In genomic region chr19:48363810-48364563, GRCh38 we compare ENCODE assay signal across 8 cellular contexts. TPM values are rescaled to one million over a fixed set of nuclear protein-coding genes. Genes with fewer than 3 reads are reported as not detected.
DNase-seq lines count a peak whose midpoint lies in the region; ATAC-seq and TF ChIP-seq lines count a peak whose summit lies in the region.

A gene with protein sequence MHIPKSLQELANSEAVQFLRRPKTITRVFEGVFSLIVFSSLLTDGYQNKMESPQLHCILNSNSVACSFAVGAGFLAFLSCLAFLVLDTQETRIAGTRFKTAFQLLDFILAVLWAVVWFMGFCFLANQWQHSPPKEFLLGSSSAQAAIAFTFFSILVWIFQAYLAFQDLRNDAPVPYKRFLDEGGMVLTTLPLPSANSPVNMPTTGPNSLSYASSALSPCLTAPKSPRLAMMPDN (plus strand): TSS chr19:48364367. CDS start chr19:48365843, 1,476 bp downstream.
Gene TMEM143, minus strand, starts transcription at chr19:48363940. Its CDS starts 20 bp downstream, at chr19:48363920.

- ATAC-seq in HG03457 (IDR thresholded peaks at IDR 0.05; ENCODE audit: unreplicated experiment): peak; percentile 67

- TF ChIP-seq CTCF in BJ (IDR thresholded peaks at IDR 0.05; ENCODE audit: insufficient read depth, low read depth, low read length) (no peak), kidney epithelial cell (IDR thresholded peaks at IDR 0.05; ENCODE audit: insufficient read depth, low read length, poor library complexity, severe bottlenecking) (no peak)

- H3K36me3 ChIP-seq in BJ (ENCODE audit: control insufficient read depth, insufficient read depth, low read length) (no peaks in the 10 kb centered on the region), kidney epithelial cell (ENCODE audit: control insufficient read depth, insufficient read depth, low read length) (no peaks in the 10 kb centered on the region)

- H3K4me3 ChIP-seq in BJ (ENCODE audit: low read depth, low read length): peak within 1 kb of the TSS; percentile 52
- peak within 1 kb of the TSS; percentile 47 for H3K4me3 ChIP-seq in kidney epithelial cell (ENCODE audit: low read depth, low read length)

- POLR2A ChIA-PET in BJ (lab: Charles Lee): interaction anchor here (1.4 kb wide), 1 partner anchor 42 kb away, joined by 6 read pairs; a partner anchor contains a TSS

- peak; percentile 100 for DNase-seq in BJ (ENCODE audit: low read depth)
- peak; percentile 95 for DNase-seq in GM19240 (ENCODE audit: insufficient read length, low spot score)
- peak; percentile 99 to 100 for DNase-seq in NCI-H524 (lab: John Stamatoyannopoulos, UW)
- peak; percentile 96 to 99 for DNase-seq in activated CD4-positive, alpha-beta T cell treated with anti-CD3 and anti-CD28 coated beads for 4 hours
- DNase-seq in kidney epithelial cell (ENCODE audit: low read depth): peak; percentile 97
- peak; percentile 97 for DNase-seq in stimulated activated CD4-positive, alpha-beta T cell treated with anti-CD3 and anti-CD28 coated beads, Interleukin-15, amount 100 ng/mL, for 24 hours

- H3K27me3 ChIP-seq in BJ (ENCODE audit: control insufficient read depth, insufficient read depth, low read length) (no peaks in the 10 kb centered on the region), kidney epithelial cell (ENCODE audit: control insufficient read depth, insufficient read depth, low read length) (no peaks in the 10 kb centered on the region)

- peak within 1 kb of the TSS; percentile 99 for H3K27ac ChIP-seq in cingulate gyrus (ENCODE audit: low read depth, low read length)

- CTCF ChIA-PET in BJ (lab: Yijun Ruan, JAX): interaction anchor here (0.8 to 1.7 kb wide), 5 partner anchors 13 to 44 kb away, joined by 4 to 10 read pairs (median 5); partner anchors contain the start of genes GRIN2D and KDELR1

RNA-seq across cellular contexts. Expression of the first gene that starts in this region (rescaled TPM):
- polyA plus RNA-seq in BJ (2011; rRNA removed): not detected in 2 replicates
- polyA minus RNA-seq in BJ (2011; rRNA and poly(A)+ RNA removed): not detected in 2 replicates
- 0.25 TPM in 1 of 2 replicates, not detected in the other for total RNA-seq in kidney epithelial cell

RNA-seq across cellular contexts. Expression of gene TMEM143, which starts in this region (rescaled TPM):
- polyA plus RNA-seq in BJ (2011; rRNA removed): 5.7 and 9.9 TPM in 2 replicates
- polyA minus RNA-seq in BJ (2011; rRNA and poly(A)+ RNA removed): 4.1 and 8.1 TPM in 2 replicates
- total RNA-seq in kidney epithelial cell: 4.4 and 5.8 TPM in 2 replicates

Comparison
In these comparisons a context has a peak if more than half of its experiments do, and no peak if none do; other contexts are left out.
1. Peak in every context shown above with its lines: DNase-seq, ATAC-seq, H3K4me3 ChIP-seq and H3K27ac ChIP-seq.